13 cellular contexts compared by ENCODE assay signal in genomic region chr20:4829494-4830211, GRCh38. TPM values are rescaled to one million over a fixed set of nuclear protein-coding genes. Genes with fewer than 3 reads are reported as not detected.
DNase-seq lines count a peak whose midpoint lies in the region; ATAC-seq, FAIRE-seq and TF ChIP-seq lines count a peak whose summit lies in the region.
"Had no signal": no experiment of that assay in that cellular context is flagged by ENCODE, and none has a peak within 500 bp of the region (broad histone marks: within the 10 kb centered on the region; RNA-seq: fewer than 3 reads in every experiment).

No MANE protein-coding gene starts in this region.

- ATAC-seq in Right ventricle myocardium superior (ENCODE audit: poor library complexity) (peak; percentile 76), psoas muscle (peak; percentile 27 to 75 (median 36))
- ATAC-seq: activated CD8-positive, alpha-beta T cell treated with anti-CD3 and anti-CD28 coated beads, Interleukin-2, amount 10 ng/mL, durations not matched to agents 7 days and 5 days had no signal

- H3K4me1 ChIP-seq in psoas muscle = no peaks in the 10 kb centered on the region

- H3K4me3 ChIP-seq in psoas muscle = no peak overlapping the region

- intact Hi-C loops in Right ventricle myocardium superior (cut with DNase I) (no loop called here), psoas muscle (cut with DNase I) (no loop called here)

- no peaks in the 10 kb centered on the region for H3K9me3 ChIP-seq in psoas muscle

- H3K36me3 ChIP-seq in psoas muscle (ENCODE audit: insufficient read depth in 1 of 2, low read depth in 1 of 2) = no peaks in the 10 kb centered on the region

- peak overlapping the region; percentile 38 for H3K27ac ChIP-seq in psoas muscle

- DNase-seq in DMS79 (lab: John Stamatoyannopoulos, UW) = peak; percentile 8
- DNase-seq in NCI-H524 (lab: John Stamatoyannopoulos, UW) = peak; percentile 58 to 72
- no peak for DNase-seq in Right ventricle myocardium superior
- no peak for DNase-seq in psoas muscle
- no peak for DNase-seq in frontal cortex (ENCODE audit: low spot score in 2 of 2)
- no peak for DNase-seq in A172 (ENCODE audit: low spot score)
- DNase-seq in stimulated activated CD4-positive, alpha-beta T cell treated with anti-CD3 and anti-CD28 coated beads, Interleukin-4, amount 100 ng/mL, for 4 hours = no peak
- no peak for DNase-seq in G401 (ENCODE audit: low spot score)
- DNase-seq: activated CD8-positive, alpha-beta T cell treated with anti-CD3 and anti-CD28 coated beads, Interleukin-2, amount 10 ng/mL, durations not matched to agents 7 days and 5 days; activated naive CD8-positive, alpha-beta T cell treated with anti-CD3 and anti-CD28 coated beads, Interleukin-2, amount 10 ng/mL, durations not matched to agents 7 days and 5 days; islet precursor cell; NCI-H146; stimulated activated CD4-positive, alpha-beta T cell treated with anti-CD3 and anti-CD28 coated beads, Interleukin-2, amount 100 ng/mL, for 48 hours had no signal

- WGBS in psoas muscle, 3 donors = 34 to 43% (median 40%) methylated on average over 4 of the region's 4 CpGs

- H3K27me3 ChIP-seq in psoas muscle (ENCODE audit: insufficient read depth in 3 of 3, low read length in 2 of 3) = peaks cover 0 to 4% (median 0%) of the 10 kb centered on the region in 3 donors

- in situ Hi-C loops in G401 (cut with HindIII; ENCODE audit: low sequenced_read_pairs) = no loop called here

- no peak for TF ChIP-seq CTCF in psoas muscle (IDR thresholded peaks at IDR 0.05)

- no peak for FAIRE-seq in frontal cortex (lab: Jason Lieb, UNC)

RNA-seq across cellular contexts. Expression of gene RASSF2, which starts 6.2 kb away (rescaled TPM):
- total RNA-seq in Right ventricle myocardium superior (3.5 TPM), psoas muscle (1 to 10 TPM; 2.0 to 2.8 (median 2.2) TPM), frontal cortex (274 TPM)
- polyA plus RNA-seq in psoas muscle = 1 to 10 TPM in 1 of 3 donors, under 1 TPM in 2; 0.34 to 1.3 (median 0.71) TPM
- 17.0 and 17.5 TPM in 2 replicates for total RNA-seq in A172 (2014; rRNA removed; shearing (Covaris generic))
- total RNA-seq in G401 (2014; rRNA removed; shearing (Covaris generic)) = 1.7 and 3.4 TPM in 2 replicates

Comparison
In these comparisons a context has a peak if more than half of its experiments do, and no peak if none do; other contexts are left out.
1. DNase-seq: peak in DMS79 (single experiment) and NCI-H524 (2 of 2); none in Right ventricle myocardium superior (single experiment), psoas muscle (0 of 2), frontal cortex (0 of 2), A172 (single experiment), stimulated activated CD4-positive, alpha-beta T cell treated with anti-CD3 and anti-CD28 coated beads, Interleukin-4, amount 100 ng/mL, for 4 hours (0 of 2) and G401 (single experiment).
2. RNA of gene RASSF2, which starts 6.2 kb away (total RNA-seq): 274 TPM in frontal cortex (single experiment); 17.0 to 17.5 TPM in A172, 3.5 TPM in Right ventricle myocardium superior (single experiment), 2.0 to 2.8 TPM in psoas muscle and 1.7 to 3.4 TPM in G401; every median in the first group is over 10 times any median in the second.